ENCODE assay signal across 8 cellular contexts in the genomic region with DNA sequence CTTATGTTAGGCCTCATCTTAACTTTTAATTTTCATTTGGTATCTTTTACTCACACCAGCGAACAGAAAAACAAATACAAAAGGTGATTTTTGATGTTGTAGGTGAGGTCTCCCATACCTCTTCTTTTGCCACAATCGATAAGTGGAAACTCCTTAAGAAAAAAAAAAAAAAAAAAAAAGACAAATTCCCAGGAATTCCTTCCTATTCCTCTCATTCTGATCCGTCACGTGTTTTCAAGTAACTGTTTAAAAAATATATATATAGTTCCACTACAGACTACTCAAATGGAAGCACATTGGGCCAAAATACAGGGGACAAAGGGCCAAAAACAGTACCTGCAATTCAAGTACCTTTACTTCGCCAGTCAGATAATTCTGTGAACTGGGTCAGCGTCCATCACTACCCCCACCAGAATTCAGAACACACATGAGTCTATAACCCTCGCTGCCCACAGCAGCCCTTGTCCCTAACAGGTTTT. TPM values are rescaled to one million over a fixed set of nuclear protein-coding genes. Genes with fewer than 3 reads are reported as not detected.
DNase-seq lines count a peak whose midpoint lies in the region; ATAC-seq and TF ChIP-seq lines count a peak whose summit lies in the region.

No MANE protein-coding gene starts in this region.

- peak overlapping the region; percentile 57 for H3K27ac ChIP-seq in AG04450 (ENCODE audit: low read depth, low read length)
- peak overlapping the region; percentile 91 for H3K27ac ChIP-seq in naive thymus-derived CD4-positive, alpha-beta T cell (ENCODE audit: low read depth, low read length)

- CTCF ChIA-PET in AG04450 (lab: Charles Lee), result no interaction called here
- CTCF ChIA-PET in naive thymus-derived CD4-positive, alpha-beta T cell (lab: Charles Lee), result no interaction called here

- peak overlapping the region; percentile 80 to 95 (median 92) for H3K4me3 Mint-ChIP-seq in naive thymus-derived CD4-positive, alpha-beta T cell

- peaks cover 5 to 11% of the 10 kb centered on the region in 2 donors for H3K4me1 ChIP-seq in naive thymus-derived CD4-positive, alpha-beta T cell (ENCODE audit: control insufficient read depth in 2 of 2, insufficient read depth in 2 of 2, low read length in 2 of 2)

- TF ChIP-seq CTCF in AG04450 (IDR thresholded peaks at IDR 0.05; ENCODE audit: low read depth, low read length) (no peak), choroid plexus epithelial cell (conservative IDR thresholded peaks at IDR 0.05; ENCODE audit: low read depth, low read length) (no peak)

- peaks cover 4% of the 10 kb centered on the region; the same call in 1 of the 2 replicates for H3K9me3 ChIP-seq in AG04450 (ENCODE audit: control insufficient read depth, insufficient read depth, low read length)
- H3K9me3 ChIP-seq in naive thymus-derived CD4-positive, alpha-beta T cell (ENCODE audit: control insufficient read depth in 2 of 3, low read length in 3 of 3), result no peaks in the 10 kb centered on the region

- peaks cover 0 to 21% (median 14%) of the 10 kb centered on the region in 7 donors for H3K4me1 Mint-ChIP-seq in naive thymus-derived CD4-positive, alpha-beta T cell

- POLR2A ChIA-PET in AG04450 (lab: Yijun Ruan, JAX), result interaction anchor here (0.6 to 1.0 kb wide), 3 partner anchors 9 to 49 kb away, joined by 3 to 10 read pairs (median 3); partner anchors contain the start of gene NCL
- POLR2A ChIA-PET in naive thymus-derived CD4-positive, alpha-beta T cell (lab: Charles Lee), result interaction anchor here (1.1 to 2.1 kb wide), 6 partner anchors 31 to 199 kb away, joined by 3 to 51 read pairs (median 7); partner anchors contain the start of gene NCL

- intact Hi-C loops in naive thymus-derived CD4-positive, alpha-beta T cell (cut with micrococcal nuclease), result loop anchor here (1.0 to 2.0 kb wide), 10 partner anchors 30 to 457 kb away; partner anchors contain the start of genes NCL (in 2 of the 2), PDE6D (in 2 of the 2), PSMD1 (in 1 of the 2) and PTMA (in 1 of the 2)

- ATAC-seq in naive thymus-derived CD4-positive, alpha-beta T cell, result no peak
- ATAC-seq in GM21619 (IDR thresholded peaks at IDR 0.05; ENCODE audit: unreplicated experiment) (no peak), HG03460 (IDR thresholded peaks at IDR 0.05; ENCODE audit: unreplicated experiment) (no peak)

- no peaks in the 10 kb centered on the region for H3K27me3 ChIP-seq in AG04450 (ENCODE audit: control insufficient read depth, insufficient read depth, low read length)
- no peaks in the 10 kb centered on the region for H3K27me3 ChIP-seq in naive thymus-derived CD4-positive, alpha-beta T cell (ENCODE audit: control insufficient read depth in 2 of 2, insufficient read depth in 2 of 2, low read length in 2 of 2)

- no peaks in the 10 kb centered on the region for H3K9me3 Mint-ChIP-seq in naive thymus-derived CD4-positive, alpha-beta T cell

- peak overlapping the region; percentile 88 for H3K4me3 ChIP-seq in AG04450 (ENCODE audit: low read depth, low read length)
- peak overlapping the region; percentile 62 for H3K4me3 ChIP-seq in Jurkat, Clone E6-1 (ENCODE audit: low read length)
- H3K4me3 ChIP-seq in choroid plexus epithelial cell (ENCODE audit: low read depth, low read length), result peak overlapping the region; percentile 80
- H3K4me3 ChIP-seq in naive thymus-derived CD4-positive, alpha-beta T cell (ENCODE audit: low read length), result peak overlapping the region; percentile 77

- DNase-seq in AG04450 (ENCODE audit: low read depth, low spot score) (no peak), choroid plexus epithelial cell (ENCODE audit: low read depth) (no peak), HuH-7 (ENCODE audit: low spot score) (no peak)
- DNase-seq in Jurkat, Clone E6-1 (ENCODE audit: low read depth, low spot score), result no peak
- DNase-seq in naive thymus-derived CD4-positive, alpha-beta T cell, result no peak
- no peak for DNase-seq in activated CD8-positive, alpha-beta memory T cell treated with anti-CD3 and anti-CD28 coated beads, Interleukin-2, amount 50 U/mL, for 4 hours

- peaks cover 0 to 4% (median 4%) of the 10 kb centered on the region in 5 donors for H3K36me3 Mint-ChIP-seq in naive thymus-derived CD4-positive, alpha-beta T cell

- H3K36me3 ChIP-seq in naive thymus-derived CD4-positive, alpha-beta T cell (ENCODE audit: control insufficient read depth in 2 of 3, insufficient read depth in 3 of 3, low read length in 3 of 3), result no peaks in the 10 kb centered on the region

- peaks cover 0 to 4% (median 0%) of the 10 kb centered on the region in 5 donors for H3K27me3 Mint-ChIP-seq in naive thymus-derived CD4-positive, alpha-beta T cell

- peak overlapping the region; percentile 93 to 99 (median 98) for H3K27ac Mint-ChIP-seq in naive thymus-derived CD4-positive, alpha-beta T cell

RNA-seq across cellular contexts. Expression of gene NMUR1, which starts 16.5 kb away (rescaled TPM):
- polyA plus RNA-seq in AG04450 (2011; rRNA removed), result not detected in 2 replicates
- polyA minus RNA-seq in AG04450 (2011; rRNA and poly(A)+ RNA removed), result not detected in 2 replicates
- not detected for polyA plus RNA-seq in Jurkat, Clone E6-1 (2012; ENCODE audit: insufficient read depth, insufficient read length)
- 1 to 10 TPM in 2 of 5 experiments, under 1 TPM in 1, not detected in 2; 0.72 to 7.0 (median 1.4) TPM for total RNA-seq in naive thymus-derived CD4-positive, alpha-beta T cell
- polyA plus RNA-seq in naive thymus-derived CD4-positive, alpha-beta T cell, result not detected

RNA-seq across cellular contexts. Expression of gene NCL, which starts 49.5 kb away (rescaled TPM):
- polyA plus RNA-seq in AG04450 (2011; rRNA removed), result 165 and 225 TPM in 2 replicates
- 100 and 125 TPM in 2 replicates for polyA minus RNA-seq in AG04450 (2011; rRNA and poly(A)+ RNA removed)
- 1,058 TPM for polyA plus RNA-seq in Jurkat, Clone E6-1 (2012; ENCODE audit: insufficient read depth, insufficient read length)
- 100 to 1,000 TPM; 411 to 647 (median 426) TPM for total RNA-seq in naive thymus-derived CD4-positive, alpha-beta T cell
- 100 to 1,000 TPM; 470 to 662 TPM for polyA plus RNA-seq in naive thymus-derived CD4-positive, alpha-beta T cell
